In genomic region chr5:93476211-93476851, GRCh38 we compare ENCODE assay signal across 18 cellular contexts.
DNase-seq lines count a peak whose midpoint lies in the region; ATAC-seq, FAIRE-seq and TF ChIP-seq lines count a peak whose summit lies in the region.
"Had no signal": no experiment of that assay in that cellular context is flagged by ENCODE, and none has a peak within 500 bp of the region (broad histone marks: within the 10 kb centered on the region; RNA-seq: fewer than 3 reads in every experiment).

No MANE protein-coding gene starts in this region.

- peak; percentile 17 for DNase-seq in HCEC 1CT
- DNase-seq in PC-3: peak; percentile 34
- DNase-seq in bronchial epithelial cell (ENCODE audit: low read depth): peak; percentile 53
- DNase-seq in retina: peak; percentile 27
- DNase-seq in activated naive CD4-positive, alpha-beta T cell treated with Interleukin-2 at 50 U/mL for 16 hours: no peak
- DNase-seq in endodermal cell: no peak
- DNase-seq: ACHN, AML-193, COR-L47, DMS153, H9, NCI-H1436 treated with DMSO at 0.1 percent for 48 hours, NCI-H524, SIG-M5, SW 1271 had no signal

- H3K9me3 ChIP-seq in PC-3 (ENCODE audit: low read length) (peaks cover 17% of the 10 kb centered on the region; the same call in 1 of the 2 replicates), endodermal cell (ENCODE audit: control insufficient read depth, low read length) (peaks cover 5% of the 10 kb centered on the region)

- CTCF ChIA-PET in PC-3 (lab: Charles Lee): no interaction called here

- no peak overlapping the region for H3K4me3 Mint-ChIP-seq in endodermal cell
- H3K4me3 Mint-ChIP-seq: H9 had no signal

- H3F3A ChIP-seq in PC-3 (ENCODE audit: low read length, unreplicated experiment): no peaks in the 10 kb centered on the region

- POLR2A ChIA-PET in PC-3 (lab: Charles Lee; ENCODE audit: unreplicated experiment): no interaction called here

- peaks cover 4% of the 10 kb centered on the region for H3K36me3 Mint-ChIP-seq in endodermal cell (ENCODE audit: low read depth)

- H3K27ac Mint-ChIP-seq in endodermal cell: no peak overlapping the region
- H3K27ac Mint-ChIP-seq: H9 had no signal

- intact Hi-C loops in PC-3 (cut with micrococcal nuclease): no loop called here

- no peak overlapping the region for H2AFZ ChIP-seq in PC-3 (ENCODE audit: low read length)

- WGBS in endodermal cell (ENCODE audit: insufficient coverage in 1 of 2, insufficient read length in 1 of 2), 2 experiments: 78 to 80% methylated on average over 2 of the region's 2 CpGs

- H3K4me1 Mint-ChIP-seq in endodermal cell: no peaks in the 10 kb centered on the region
- H3K4me1 Mint-ChIP-seq: H9 had no signal

- no peak overlapping the region for H3K4me3 ChIP-seq in PC-3 (ENCODE audit: low read length)
- no peak overlapping the region for H3K4me3 ChIP-seq in bronchial epithelial cell (ENCODE audit: low read depth, low read length)
- H3K4me3 ChIP-seq in endodermal cell (ENCODE audit: low read length): no peak overlapping the region

- no peaks in the 10 kb centered on the region for H3K27me3 Mint-ChIP-seq in endodermal cell (ENCODE audit: insufficient read depth)

- H3K79me2 ChIP-seq in PC-3 (ENCODE audit: low read length): no peaks in the 10 kb centered on the region

- H3K9ac ChIP-seq in PC-3 (ENCODE audit: low read length) (no peak overlapping the region), endodermal cell (ENCODE audit: extremely low read depth, low read length, poor library complexity, severe bottlenecking) (no peak overlapping the region)
- H3K9ac ChIP-seq: KMS-11 had no signal

- no peak overlapping the region for H3K4me2 ChIP-seq in PC-3 (ENCODE audit: low read length)
- H3K4me2 ChIP-seq: KMS-11 had no signal

- FAIRE-seq in bronchial epithelial cell (lab: Jason Lieb, UNC): no peak
- FAIRE-seq: RCC 7860 had no signal

- H3K27ac ChIP-seq in PC-3 (ENCODE audit: low read length): no peak overlapping the region
- no peak overlapping the region for H3K27ac ChIP-seq in endodermal cell (ENCODE audit: low read depth, low read length)
- H3K27ac ChIP-seq: KMS-11 had no signal

- no peaks in the 10 kb centered on the region for H3K9me2 ChIP-seq in PC-3 (replicated peaks; ENCODE audit: low read length)

- H4K20me1 ChIP-seq in PC-3 (ENCODE audit: low read length): no peaks in the 10 kb centered on the region

- H3K36me3 ChIP-seq in PC-3 (ENCODE audit: low read depth, low read length) (peaks cover 23% of the 10 kb centered on the region), bronchial epithelial cell (ENCODE audit: control insufficient read depth, insufficient read depth, low read length) (no peaks in the 10 kb centered on the region), endodermal cell (ENCODE audit: control insufficient read depth, insufficient read depth, low read length) (no peaks in the 10 kb centered on the region)

- no peak for TF ChIP-seq CTCF in PC-3 (conservative IDR thresholded peaks at IDR 0.05; ENCODE audit: low read depth, low read length)
- TF ChIP-seq CTCF in bronchial epithelial cell (IDR thresholded peaks at IDR 0.05; ENCODE audit: insufficient read depth, low read length, severe bottlenecking): no peak
- no peak for TF ChIP-seq CTCF in endodermal cell (conservative IDR thresholded peaks at IDR 0.05)

- H3K4me1 ChIP-seq in PC-3 (ENCODE audit: insufficient read depth, low read length) (0 out of 2 replicates have a peak, but pooled peaks cover 4% of the 10 kb centered on the region), endodermal cell (ENCODE audit: control insufficient read depth, insufficient read depth, low read length) (no peaks in the 10 kb centered on the region)

- peak; percentile 64; the same call in 1 of the 2 replicates for ATAC-seq in PC-3
- no peak for ATAC-seq in HG02588 (IDR thresholded peaks at IDR 0.05; ENCODE audit: unreplicated experiment)

- BruUV-seq in PC-3 (replicated peaks; lab: Mats Ljungman, UMichigan): no TSS peak

- H3K27me3 ChIP-seq in PC-3 (ENCODE audit: low read length): no peaks in the 10 kb centered on the region
- no peaks in the 10 kb centered on the region for H3K27me3 ChIP-seq in bronchial epithelial cell (ENCODE audit: control insufficient read depth, insufficient read depth, low read length)
- H3K27me3 ChIP-seq in endodermal cell (ENCODE audit: control insufficient read depth, insufficient read depth, low read length, poor library complexity, severe bottlenecking): no peaks in the 10 kb centered on the region

- H3K9me3 Mint-ChIP-seq in endodermal cell: peaks cover 11% of the 10 kb centered on the region

Comparison
In these comparisons a context has a peak if more than half of its experiments do, and no peak if none do; other contexts are left out.
1. DNase-seq: peak in HCEC 1CT (single experiment), PC-3 (single experiment), bronchial epithelial cell (single experiment) and retina (single experiment); none in activated naive CD4-positive, alpha-beta T cell treated with Interleukin-2 at 50 U/mL for 16 hours (single experiment) and endodermal cell (single experiment).